ENCODE assay signal across 1 cellular context in genomic region chr1:221203224-221204054, GRCh38.
TF ChIP-seq lines count a peak whose summit lies in the region.

No MANE protein-coding gene starts in this region.

TF ChIP-seq in GM23338, 12 proteins besides CTCF, POLR2A, EP300 and RAD21 (continued from another document):
- TF ChIP-seq, protein P1, sequence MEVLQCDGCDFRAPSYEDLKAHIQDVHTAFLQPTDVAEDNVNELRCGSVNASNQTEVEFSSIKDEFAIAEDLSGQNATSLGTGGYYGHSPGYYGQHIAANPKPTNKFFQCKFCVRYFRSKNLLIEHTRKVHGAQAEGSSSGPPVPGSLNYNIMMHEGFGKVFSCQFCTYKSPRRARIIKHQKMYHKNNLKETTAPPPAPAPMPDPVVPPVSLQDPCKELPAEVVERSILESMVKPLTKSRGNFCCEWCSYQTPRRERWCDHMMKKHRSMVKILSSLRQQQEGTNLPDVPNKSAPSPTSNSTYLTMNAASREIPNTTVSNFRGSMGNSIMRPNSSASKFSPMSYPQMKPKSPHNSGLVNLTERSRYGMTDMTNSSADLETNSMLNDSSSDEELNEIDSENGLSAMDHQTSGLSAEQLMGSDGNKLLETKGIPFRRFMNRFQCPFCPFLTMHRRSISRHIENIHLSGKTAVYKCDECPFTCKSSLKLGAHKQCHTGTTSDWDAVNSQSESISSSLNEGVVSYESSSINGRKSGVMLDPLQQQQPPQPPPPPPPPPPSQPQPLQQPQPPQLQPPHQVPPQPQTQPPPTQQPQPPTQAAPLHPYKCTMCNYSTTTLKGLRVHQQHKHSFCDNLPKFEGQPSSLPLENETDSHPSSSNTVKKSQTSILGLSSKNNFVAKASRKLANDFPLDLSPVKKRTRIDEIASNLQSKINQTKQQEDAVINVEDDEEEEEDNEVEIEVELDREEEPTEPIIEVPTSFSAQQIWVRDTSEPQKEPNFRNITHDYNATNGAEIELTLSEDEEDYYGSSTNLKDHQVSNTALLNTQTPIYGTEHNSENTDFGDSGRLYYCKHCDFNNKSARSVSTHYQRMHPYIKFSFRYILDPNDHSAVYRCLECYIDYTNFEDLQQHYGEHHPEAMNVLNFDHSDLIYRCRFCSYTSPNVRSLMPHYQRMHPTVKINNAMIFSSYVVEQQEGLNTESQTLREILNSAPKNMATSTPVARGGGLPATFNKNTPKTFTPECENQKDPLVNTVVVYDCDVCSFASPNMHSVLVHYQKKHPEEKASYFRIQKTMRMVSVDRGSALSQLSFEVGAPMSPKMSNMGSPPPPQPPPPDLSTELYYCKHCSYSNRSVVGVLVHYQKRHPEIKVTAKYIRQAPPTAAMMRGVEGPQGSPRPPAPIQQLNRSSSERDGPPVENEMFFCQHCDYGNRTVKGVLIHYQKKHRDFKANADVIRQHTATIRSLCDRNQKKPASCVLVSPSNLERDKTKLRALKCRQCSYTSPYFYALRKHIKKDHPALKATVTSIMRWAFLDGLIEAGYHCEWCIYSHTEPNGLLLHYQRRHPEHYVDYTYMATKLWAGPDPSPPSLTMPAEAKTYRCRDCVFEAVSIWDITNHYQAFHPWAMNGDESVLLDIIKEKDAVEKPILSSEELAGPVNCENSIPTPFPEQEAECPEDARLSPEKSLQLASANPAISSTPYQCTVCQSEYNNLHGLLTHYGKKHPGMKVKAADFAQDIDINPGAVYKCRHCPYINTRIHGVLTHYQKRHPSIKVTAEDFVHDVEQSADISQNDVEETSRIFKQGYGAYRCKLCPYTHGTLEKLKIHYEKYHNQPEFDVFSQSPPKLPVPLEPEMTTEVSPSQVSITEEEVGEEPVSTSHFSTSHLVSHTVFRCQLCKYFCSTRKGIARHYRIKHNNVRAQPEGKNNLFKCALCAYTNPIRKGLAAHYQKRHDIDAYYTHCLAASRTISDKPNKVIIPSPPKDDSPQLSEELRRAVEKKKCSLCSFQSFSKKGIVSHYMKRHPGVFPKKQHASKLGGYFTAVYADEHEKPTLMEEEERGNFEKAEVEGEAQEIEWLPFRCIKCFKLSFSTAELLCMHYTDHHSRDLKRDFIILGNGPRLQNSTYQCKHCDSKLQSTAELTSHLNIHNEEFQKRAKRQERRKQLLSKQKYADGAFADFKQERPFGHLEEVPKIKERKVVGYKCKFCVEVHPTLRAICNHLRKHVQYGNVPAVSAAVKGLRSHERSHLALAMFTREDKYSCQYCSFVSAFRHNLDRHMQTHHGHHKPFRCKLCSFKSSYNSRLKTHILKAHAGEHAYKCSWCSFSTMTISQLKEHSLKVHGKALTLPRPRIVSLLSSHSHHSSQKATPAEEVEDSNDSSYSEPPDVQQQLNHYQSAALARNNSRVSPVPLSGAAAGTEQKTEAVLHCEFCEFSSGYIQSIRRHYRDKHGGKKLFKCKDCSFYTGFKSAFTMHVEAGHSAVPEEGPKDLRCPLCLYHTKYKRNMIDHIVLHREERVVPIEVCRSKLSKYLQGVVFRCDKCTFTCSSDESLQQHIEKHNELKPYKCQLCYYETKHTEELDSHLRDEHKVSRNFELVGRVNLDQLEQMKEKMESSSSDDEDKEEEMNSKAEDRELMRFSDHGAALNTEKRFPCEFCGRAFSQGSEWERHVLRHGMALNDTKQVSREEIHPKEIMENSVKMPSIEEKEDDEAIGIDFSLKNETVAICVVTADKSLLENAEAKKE (CRISPR knock-in tag; IDR thresholded peaks at IDR 0.05), result no peak
- TF ChIP-seq STAT1 (IDR thresholded peaks at IDR 0.05; ENCODE audit: unreplicated experiment) (no peak), ZNF331 (CRISPR knock-in tag; IDR thresholded peaks at IDR 0.05; ENCODE audit: low read depth) (no peak), NANOG (IDR thresholded peaks at IDR 0.05; ENCODE audit: borderline replicate concordance) (no peak), EZH2phosphoT487 (IDR thresholded peaks at IDR 0.05; ENCODE audit: unreplicated experiment) (no peak), ZNF114 (CRISPR knock-in tag; IDR thresholded peaks at IDR 0.05) (no peak), POLR2AphosphoS5 (IDR thresholded peaks at IDR 0.05; ENCODE audit: low read depth) (no peak)
- TF ChIP-seq, protein P2, sequence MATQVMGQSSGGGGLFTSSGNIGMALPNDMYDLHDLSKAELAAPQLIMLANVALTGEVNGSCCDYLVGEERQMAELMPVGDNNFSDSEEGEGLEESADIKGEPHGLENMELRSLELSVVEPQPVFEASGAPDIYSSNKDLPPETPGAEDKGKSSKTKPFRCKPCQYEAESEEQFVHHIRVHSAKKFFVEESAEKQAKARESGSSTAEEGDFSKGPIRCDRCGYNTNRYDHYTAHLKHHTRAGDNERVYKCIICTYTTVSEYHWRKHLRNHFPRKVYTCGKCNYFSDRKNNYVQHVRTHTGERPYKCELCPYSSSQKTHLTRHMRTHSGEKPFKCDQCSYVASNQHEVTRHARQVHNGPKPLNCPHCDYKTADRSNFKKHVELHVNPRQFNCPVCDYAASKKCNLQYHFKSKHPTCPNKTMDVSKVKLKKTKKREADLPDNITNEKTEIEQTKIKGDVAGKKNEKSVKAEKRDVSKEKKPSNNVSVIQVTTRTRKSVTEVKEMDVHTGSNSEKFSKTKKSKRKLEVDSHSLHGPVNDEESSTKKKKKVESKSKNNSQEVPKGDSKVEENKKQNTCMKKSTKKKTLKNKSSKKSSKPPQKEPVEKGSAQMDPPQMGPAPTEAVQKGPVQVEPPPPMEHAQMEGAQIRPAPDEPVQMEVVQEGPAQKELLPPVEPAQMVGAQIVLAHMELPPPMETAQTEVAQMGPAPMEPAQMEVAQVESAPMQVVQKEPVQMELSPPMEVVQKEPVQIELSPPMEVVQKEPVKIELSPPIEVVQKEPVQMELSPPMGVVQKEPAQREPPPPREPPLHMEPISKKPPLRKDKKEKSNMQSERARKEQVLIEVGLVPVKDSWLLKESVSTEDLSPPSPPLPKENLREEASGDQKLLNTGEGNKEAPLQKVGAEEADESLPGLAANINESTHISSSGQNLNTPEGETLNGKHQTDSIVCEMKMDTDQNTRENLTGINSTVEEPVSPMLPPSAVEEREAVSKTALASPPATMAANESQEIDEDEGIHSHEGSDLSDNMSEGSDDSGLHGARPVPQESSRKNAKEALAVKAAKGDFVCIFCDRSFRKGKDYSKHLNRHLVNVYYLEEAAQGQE (IDR thresholded peaks at IDR 0.05; ENCODE audit: unreplicated experiment), result no peak
